Comparison of ENCODE assay signal across 27 cellular contexts in the genomic region with DNA sequence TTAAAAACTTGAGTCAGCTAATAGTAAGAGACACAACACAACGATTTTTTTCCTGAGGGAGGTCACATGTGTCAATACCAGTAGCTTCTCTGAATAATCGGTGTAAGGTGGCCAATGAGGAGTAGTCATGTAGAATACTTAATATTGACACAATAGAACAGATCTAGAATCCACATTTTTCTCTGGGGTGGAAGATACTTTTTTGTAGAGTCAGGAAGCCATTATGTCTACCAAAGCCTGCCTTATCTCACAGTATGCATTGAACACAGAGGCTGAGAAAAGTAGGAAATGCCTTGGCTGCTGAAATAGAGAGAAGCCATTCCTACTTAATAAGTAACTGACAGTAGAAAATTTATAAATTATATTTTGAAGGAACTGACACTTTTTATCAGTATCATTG.
DNase-seq lines count a peak whose midpoint lies in the region; FAIRE-seq and TF ChIP-seq lines count a peak whose summit lies in the region.
"Had no signal": no experiment of that assay in that cellular context is flagged by ENCODE, and none has a peak within 500 bp of the region (broad histone marks: within the 10 kb centered on the region; RNA-seq: fewer than 3 reads in every experiment).

No MANE protein-coding gene starts in this region.

- DNase-seq in mammary epithelial cell (no peak), mesendoderm (peak; percentile 19), kidney (no peak), urothelium cell line (ENCODE audit: low spot score) (no peak), dorsolateral prefrontal cortex (no peak), neuronal stem cell (ENCODE audit: low spot score) (no peak)
- DNase-seq: activated CD4-positive, alpha-beta T cell treated with anti-CD3 and anti-CD28 coated beads, Interleukin-2, amount 10 ng/mL, durations not matched to agents 7 days and 5 days; activated naive CD4-positive, alpha-beta T cell treated with anti-CD3 and anti-CD28 coated beads, Interleukin-2, amount 10 ng/mL, durations not matched to agents 7 days and 5 days; colonic mucosa; endodermal cell; gastrocnemius medialis; left ventricle myocardium superior; NCI-H1092; NCI-H1694 treated with DMSO at 0.1 percent for 48 hours; NCI-H524 treated with DMSO at 0.1 percent for 48 hours; pancreas; retina; Right ventricle myocardium superior; stimulated activated CD4-positive, alpha-beta T cell treated with anti-CD3 and anti-CD28 coated beads, Interleukin-4, amount 100 ng/mL, for 1 hour; T-helper 9 cell; transverse colon had no signal

- CTCF ChIA-PET in mammary epithelial cell (lab: Charles Lee; ENCODE audit: low non-redundant PET), result no interaction called here

- H4K8ac ChIP-seq in mesendoderm (ENCODE audit: low read depth, low read length), result no peak overlapping the region
- H4K8ac ChIP-seq in neuronal stem cell (ENCODE audit: low read depth, low read length), result no peak overlapping the region

- 100% methylated on average over 1 of the region's 2 CpGs for WGBS in HUES64
- WGBS in mammary epithelial cell (ENCODE audit: low coverage, missing lambda C conversion rate), result 67% methylated on average over 1 of the region's 2 CpGs
- WGBS in mesendoderm (ENCODE audit: extremely low coverage, insufficient coverage, low lambda C conversion rate), result no CpG with 5 or more reads among the region's 2 CpGs
- WGBS in neuronal stem cell (ENCODE audit: extremely low coverage in 2 of 2, insufficient read length in 2 of 2, insufficient replicate concordance in 1 of 2), 2 donors, result no CpG with 5 or more reads among the region's 2 CpGs

- intact Hi-C loops in mammary epithelial cell (cut with micrococcal nuclease), result loop anchor here (10.0 kb wide), 2 partner anchors 728 to 1588 kb away; a partner anchor contains a TSS
- intact Hi-C loops in kidney (cut with DNase I), result no loop called here
- intact Hi-C loops in dorsolateral prefrontal cortex (cut with DNase I), result no loop called here

- no peak overlapping the region for H2BK12ac ChIP-seq in neuronal stem cell (ENCODE audit: low read length)

- dilution Hi-C loops in mammary epithelial cell (cut with HindIII; ENCODE audit: low sequenced_read_pairs), result no loop called here

- peak overlapping the region; percentile 13 for H3K4me2 ChIP-seq in mammary epithelial cell (ENCODE audit: insufficient read depth, low read depth, low read length)
- H3K4me2 ChIP-seq in mesendoderm (ENCODE audit: low read length), result no peak overlapping the region
- no peak overlapping the region for H3K4me2 ChIP-seq in neuronal stem cell (ENCODE audit: insufficient read depth, low read length, poor library complexity, severe bottlenecking)

- H2BK15ac ChIP-seq in mesendoderm (replicated peaks; ENCODE audit: low read depth) (no peak overlapping the region), neuronal stem cell (ENCODE audit: low read length) (no peak overlapping the region)

- H3K4me1 ChIP-seq in ACC112 (ENCODE audit: control insufficient read depth, insufficient read depth, low read length, unreplicated experiment), result peaks cover 56% of the 10 kb centered on the region
- H3K4me1 ChIP-seq in HUES64 (ENCODE audit: insufficient read depth, low read length), result peaks cover 41% of the 10 kb centered on the region
- H3K4me1 ChIP-seq in mammary epithelial cell (ENCODE audit: insufficient read depth, low read length), result peaks cover 46% of the 10 kb centered on the region
- peaks cover 2% of the 10 kb centered on the region for H3K4me1 ChIP-seq in mesendoderm (ENCODE audit: control insufficient read depth, low read depth, low read length)
- H3K4me1 ChIP-seq in kidney (ENCODE audit: control insufficient read depth in 1 of 2, insufficient read depth in 1 of 2, low read depth in 1 of 2, low read length in 2 of 2), result peaks cover 0 to 5% of the 10 kb centered on the region in 2 donors
- H3K4me1 ChIP-seq in neuronal stem cell (ENCODE audit: control insufficient read depth in 2 of 2, insufficient read depth in 1 of 2, low read depth in 1 of 2, low read length in 2 of 2), result peaks cover 4 to 12% of the 10 kb centered on the region in 2 donors
- H3K4me1 ChIP-seq: colonic mucosa, gastrocnemius medialis, pancreas, transverse colon had no signal

- H3K27ac ChIP-seq in ACC112 (ENCODE audit: low read depth, low read length), result peak overlapping the region; percentile 99
- peak overlapping the region; percentile 3; the same call in 1 of the 2 replicates for H3K27ac ChIP-seq in HUES64 (ENCODE audit: low read depth, low read length)
- peak overlapping the region; percentile 70 for H3K27ac ChIP-seq in mammary epithelial cell (ENCODE audit: insufficient read depth, low read depth, low read length)
- H3K27ac ChIP-seq in mesendoderm (ENCODE audit: low read depth, low read length), result no peak overlapping the region
- H3K27ac ChIP-seq in kidney (ENCODE audit: low read depth in 2 of 2, low read length in 2 of 2), result no peak overlapping the region
- H3K27ac ChIP-seq in dorsolateral prefrontal cortex, result no peak overlapping the region
- no peak overlapping the region for H3K27ac ChIP-seq in neuronal stem cell (replicated peaks; ENCODE audit: low read length)
- H3K27ac ChIP-seq: C4-2B, colonic mucosa, gastrocnemius medialis, pancreas, transverse colon had no signal

- H2AFZ ChIP-seq in ACC112 (ENCODE audit: low read length, unreplicated experiment) (peak overlapping the region; percentile 23), mammary epithelial cell (ENCODE audit: low read depth, low read length) (no peak overlapping the region), neuronal stem cell (ENCODE audit: low read length) (no peak overlapping the region)

- no peak overlapping the region for H3K14ac ChIP-seq in neuronal stem cell (ENCODE audit: low read length)

- H2AK5ac ChIP-seq in mesendoderm (ENCODE audit: low read length) (no peak overlapping the region), neuronal stem cell (ENCODE audit: low read depth, low read length) (no peak overlapping the region)

- no peak overlapping the region for H2BK120ac ChIP-seq in mesendoderm (ENCODE audit: low read depth, low read length)
- H2BK120ac ChIP-seq in neuronal stem cell (ENCODE audit: low read depth, low read length), result no peak overlapping the region

- H3K4ac ChIP-seq in mesendoderm (ENCODE audit: low read depth, low read length) (no peak overlapping the region), neuronal stem cell (ENCODE audit: low read length) (no peak overlapping the region)

- no peaks in the 10 kb centered on the region for H4K20me1 ChIP-seq in mammary epithelial cell (ENCODE audit: insufficient read depth, low read length)

- H3K79me2 ChIP-seq in ACC112 (ENCODE audit: control insufficient read depth, insufficient read depth, low read length, unreplicated experiment) (no peaks in the 10 kb centered on the region), mammary epithelial cell (ENCODE audit: insufficient read depth, low read length) (no peaks in the 10 kb centered on the region), mesendoderm (ENCODE audit: control insufficient read depth, insufficient read depth, low read length) (no peaks in the 10 kb centered on the region)

- H3K9ac ChIP-seq in HUES64 (ENCODE audit: low read depth, low read length) (no peak overlapping the region), mammary epithelial cell (ENCODE audit: insufficient read depth, low read length) (no peak overlapping the region), mesendoderm (ENCODE audit: low read length) (no peak overlapping the region), kidney (ENCODE audit: low read length in 2 of 2) (no peak overlapping the region), neuronal stem cell (ENCODE audit: low read depth, low read length, poor library complexity) (no peak overlapping the region)

- H3K56ac ChIP-seq in mesendoderm (ENCODE audit: low read length), result no peak overlapping the region

- no peak for FAIRE-seq in kidney (lab: Jason Lieb, UNC)
- FAIRE-seq in urothelium cell line (lab: Jason Lieb, UNC), result no peak
- FAIRE-seq: bronchial epithelial cell, GM12878, H1, pancreas had no signal

- H3K27me3 ChIP-seq in ACC112 (ENCODE audit: insufficient read depth, low read length) (no peaks in the 10 kb centered on the region), HUES64 (ENCODE audit: insufficient read depth, low read length) (no peaks in the 10 kb centered on the region), mammary epithelial cell (ENCODE audit: insufficient read depth, low read length) (no peaks in the 10 kb centered on the region), mesendoderm (ENCODE audit: insufficient read depth, low read length, poor library complexity) (no peaks in the 10 kb centered on the region), dorsolateral prefrontal cortex (peaks cover 0 to 6% (median 0%) of the 10 kb centered on the region in 45 donors), neuronal stem cell (ENCODE audit: control insufficient read depth in 3 of 3, insufficient read depth in 3 of 3, low read depth in 1 of 3, low read length in 3 of 3) (no peaks in the 10 kb centered on the region)
- H3K27me3 ChIP-seq: colonic mucosa, gastrocnemius medialis, pancreas, transverse colon had no signal

- H4K5ac ChIP-seq in mesendoderm (ENCODE audit: low read length), result no peak overlapping the region

- H3K36me3 ChIP-seq in ACC112 (ENCODE audit: insufficient read depth, low read length) (peaks cover 11% of the 10 kb centered on the region), HUES64 (ENCODE audit: insufficient read depth, low read length) (no peaks in the 10 kb centered on the region), mammary epithelial cell (ENCODE audit: insufficient read depth, low read length) (no peaks in the 10 kb centered on the region), mesendoderm (ENCODE audit: control insufficient read depth, insufficient read depth, low read length) (no peaks in the 10 kb centered on the region), kidney (ENCODE audit: control insufficient read depth in 1 of 2, insufficient read depth in 2 of 2, low read length in 2 of 2) (no peaks in the 10 kb centered on the region), neuronal stem cell (replicated peaks in 1 of 2; ENCODE audit: control insufficient read depth in 2 of 2, insufficient read depth in 2 of 2, low read length in 2 of 2) (no peaks in the 10 kb centered on the region)
- H3K36me3 ChIP-seq: colonic mucosa, gastrocnemius medialis, pancreas, transverse colon had no signal

- H3K23ac ChIP-seq in mesendoderm (ENCODE audit: low read length) (no peak overlapping the region), neuronal stem cell (ENCODE audit: low read depth, low read length, poor library complexity) (no peak overlapping the region)

- BruUV-seq in mammary epithelial cell (replicated peaks; lab: Mats Ljungman, UMichigan), result TSS peak; percentile 49

- H2BK5ac ChIP-seq in mesendoderm (ENCODE audit: low read length), result no peak overlapping the region
- H2BK5ac ChIP-seq in neuronal stem cell (ENCODE audit: low read length), result no peak overlapping the region

- no peaks in the 10 kb centered on the region for H3K9me3 ChIP-seq in HUES64 (ENCODE audit: insufficient read depth, low read depth, low read length)
- H3K9me3 ChIP-seq in mammary epithelial cell (replicated peaks; ENCODE audit: insufficient read depth, low read length), result no peaks in the 10 kb centered on the region
- H3K9me3 ChIP-seq in kidney (ENCODE audit: control insufficient read depth in 1 of 2, low read length in 2 of 2), result no peaks in the 10 kb centered on the region
- H3K9me3 ChIP-seq in neuronal stem cell (replicated peaks in 1 of 2; ENCODE audit: control insufficient read depth in 2 of 2, insufficient read depth in 1 of 2, low read depth in 1 of 2, low read length in 2 of 2), result no peaks in the 10 kb centered on the region
- H3K9me3 ChIP-seq: colonic mucosa, gastrocnemius medialis, pancreas, transverse colon had no signal

- TF ChIP-seq CTCF in mammary epithelial cell (conservative IDR thresholded peaks at IDR 0.05 in 1 of 2, IDR thresholded peaks at IDR 0.05 in 1 of 2; ENCODE audit: extremely low read depth in 1 of 2, insufficient read depth in 1 of 2, low read depth in 1 of 2, low read length in 2 of 2) (no peak), kidney (IDR thresholded peaks at IDR 0.05; ENCODE audit: borderline replicate concordance, extremely low read depth, insufficient read depth) (no peak), dorsolateral prefrontal cortex (IDR thresholded peaks at IDR 0.05 in 54 of 56, conservative IDR thresholded peaks at IDR 0.05 in 2 of 56; ENCODE audit: low read depth in 1 of 56, partially characterized antibody in 56 of 56) (no peak)

- in situ Hi-C loops in mammary epithelial cell (cut with MboI; ENCODE audit: low sequenced_read_pairs in 2 of 2), result no loop called here

- no peaks in the 10 kb centered on the region for H3K79me1 ChIP-seq in mesendoderm (ENCODE audit: low read length)
- no peaks in the 10 kb centered on the region for H3K79me1 ChIP-seq in neuronal stem cell (ENCODE audit: low read depth, low read length)

- no peak overlapping the region for H3K18ac ChIP-seq in mesendoderm (ENCODE audit: low read length)
- H3K18ac ChIP-seq in neuronal stem cell (ENCODE audit: low read length), result no peak overlapping the region

- H3K4me3 ChIP-seq in ACC112 (ENCODE audit: low read depth, low read length), result peak overlapping the region; percentile 1; the same call in 1 of the 2 replicates
- no peak overlapping the region for H3K4me3 ChIP-seq in HUES64 (ENCODE audit: low read length)
- no peak overlapping the region for H3K4me3 ChIP-seq in mammary epithelial cell (replicated peaks in 1 of 3; ENCODE audit: insufficient read depth in 1 of 3, low read depth in 2 of 3, low read length in 3 of 3)
- no peak overlapping the region for H3K4me3 ChIP-seq in mesendoderm (ENCODE audit: low read length)
- no peak overlapping the region for H3K4me3 ChIP-seq in kidney (ENCODE audit: low read length in 2 of 2)
- no peak overlapping the region for H3K4me3 ChIP-seq in dorsolateral prefrontal cortex
- H3K4me3 ChIP-seq in neuronal stem cell (ENCODE audit: low read length in 2 of 2), result no peak overlapping the region
- H3K4me3 ChIP-seq: colonic mucosa, gastrocnemius medialis, GM12878, pancreas, transverse colon had no signal

- no peak overlapping the region for H4K91ac ChIP-seq in neuronal stem cell (ENCODE audit: low read depth, low read length, poor library complexity)

Comparison
In these comparisons a context has a peak if more than half of its experiments do, and no peak if none do; other contexts are left out.
1. H3K27ac ChIP-seq: peak in ACC112 (single experiment), HUES64 (single experiment) and mammary epithelial cell (single experiment); none in mesendoderm (single experiment), kidney (0 of 2), dorsolateral prefrontal cortex (0 of 59) and neuronal stem cell (single experiment).